Comparison of ENCODE assay signal across 9 cellular contexts in the genomic region with DNA sequence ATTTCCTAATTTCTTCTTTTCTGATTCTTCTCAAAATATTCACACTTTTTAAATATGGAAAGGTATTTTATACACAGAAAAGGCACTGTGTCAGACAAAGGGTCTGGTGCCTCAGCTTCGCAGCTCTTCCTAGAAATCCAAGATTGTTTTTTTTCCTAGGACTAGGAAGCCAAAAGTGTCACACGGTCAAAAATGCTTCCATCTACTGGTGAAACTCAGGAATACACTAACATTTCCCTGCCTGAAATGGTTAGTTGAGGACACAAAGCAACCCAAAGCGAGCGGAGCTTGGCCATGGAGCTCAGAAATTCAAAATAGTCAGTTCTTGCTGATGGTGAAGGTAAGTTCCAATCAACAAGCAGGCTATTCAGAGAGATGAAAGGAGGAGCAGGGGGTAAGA.
DNase-seq lines count a peak whose midpoint lies in the region; ATAC-seq and TF ChIP-seq lines count a peak whose summit lies in the region.
"Had no signal": no experiment of that assay in that cellular context is flagged by ENCODE, and none has a peak within 500 bp of the region (broad histone marks: within the 10 kb centered on the region; RNA-seq: fewer than 3 reads in every experiment).

No MANE protein-coding gene starts in this region.

- TF ChIP-seq POLR2A in esophagus squamous epithelium (IDR thresholded peaks at IDR 0.05), result no peak

- no peaks in the 10 kb centered on the region for H3K4me1 Mint-ChIP-seq in activated naive CD8-positive, alpha-beta T cell treated with anti-CD3 and anti-CD28 coated beads, Interleukin-2, amount 50 U/mL, for 24 hours

- H3K27me3 Mint-ChIP-seq in activated naive CD8-positive, alpha-beta T cell treated with anti-CD3 and anti-CD28 coated beads, Interleukin-2, amount 50 U/mL, for 24 hours, result peaks cover 2% of the 10 kb centered on the region

- in situ Hi-C loops in ACHN (cut with HindIII; ENCODE audit: low pct_ligation_motif_present, low pct_unique_long_range_greater_than_20kb, low sequenced_read_pairs) (no loop called here), astrocyte of the spinal cord (cut with HindIII; ENCODE audit: low sequenced_read_pairs) (no loop called here)

- no peaks in the 10 kb centered on the region for H3K9me3 Mint-ChIP-seq in activated naive CD8-positive, alpha-beta T cell treated with anti-CD3 and anti-CD28 coated beads, Interleukin-2, amount 50 U/mL, for 24 hours

- no peaks in the 10 kb centered on the region for H3K36me3 ChIP-seq in esophagus squamous epithelium

- no peak for ATAC-seq in HG03469 (IDR thresholded peaks at IDR 0.05; ENCODE audit: unreplicated experiment)
- ATAC-seq in activated naive CD8-positive, alpha-beta T cell treated with anti-CD3 and anti-CD28 coated beads, Interleukin-2, amount 50 U/mL, for 24 hours, result no peak

- WGBS in esophagus squamous epithelium, 2 donors, result 56 to 58% methylated on average over 4 of the region's 4 CpGs

- DNase-seq in ACHN (peak; percentile 86), HS-27A (ENCODE audit: low read depth) (peak; percentile 45), astrocyte of the spinal cord (ENCODE audit: low read depth, low spot score) (peak; percentile 51), kidney glomerular epithelial cell (lab: John Stamatoyannopoulos, UW) (peak; percentile 71), esophagus squamous epithelium (lab: John Stamatoyannopoulos, UW) (no peak), NCI-H2029 treated with DMSO at 0.1 percent for 48 hours (lab: John Stamatoyannopoulos, UW) (no peak)
- no peak for DNase-seq in activated naive CD8-positive, alpha-beta T cell treated with anti-CD3 and anti-CD28 coated beads, Interleukin-2, amount 50 U/mL, for 24 hours
- DNase-seq: left cardiac atrium had no signal

- no peak overlapping the region for H3K4me3 Mint-ChIP-seq in activated naive CD8-positive, alpha-beta T cell treated with anti-CD3 and anti-CD28 coated beads, Interleukin-2, amount 50 U/mL, for 24 hours

- no peak overlapping the region for H3K27ac Mint-ChIP-seq in activated naive CD8-positive, alpha-beta T cell treated with anti-CD3 and anti-CD28 coated beads, Interleukin-2, amount 50 U/mL, for 24 hours

- intact Hi-C loops in esophagus squamous epithelium (cut with DNase I), result no loop called here

- no peaks in the 10 kb centered on the region for H3K36me3 Mint-ChIP-seq in activated naive CD8-positive, alpha-beta T cell treated with anti-CD3 and anti-CD28 coated beads, Interleukin-2, amount 50 U/mL, for 24 hours (ENCODE audit: low read depth)

- H3K27ac ChIP-seq in esophagus squamous epithelium, result no peak overlapping the region

- H3K4me3 ChIP-seq in astrocyte of the spinal cord (ENCODE audit: low read depth, low read length) (no peak overlapping the region), esophagus squamous epithelium (no peak overlapping the region)

- H3K4me1 ChIP-seq in esophagus squamous epithelium, result peaks cover 0 to 11% (median 8%) of the 10 kb centered on the region in 3 donors

- TF ChIP-seq CTCF in astrocyte of the spinal cord (IDR thresholded peaks at IDR 0.05; ENCODE audit: low read depth, low read length), result peak; percentile 56
- TF ChIP-seq CTCF in esophagus squamous epithelium (IDR thresholded peaks at IDR 0.05), result peak in 3 of 6 experiments; percentile 28 to 54 (median 29)

- H3K9me3 ChIP-seq in esophagus squamous epithelium, result no peaks in the 10 kb centered on the region

- no peaks in the 10 kb centered on the region for H3K27me3 ChIP-seq in esophagus squamous epithelium

Comparison
In these comparisons a context has a peak if more than half of its experiments do, and no peak if none do; other contexts are left out.
1. DNase-seq: peak in ACHN (single experiment), HS-27A (single experiment), astrocyte of the spinal cord (single experiment) and kidney glomerular epithelial cell (single experiment); none in esophagus squamous epithelium (single experiment), NCI-H2029 treated with DMSO at 0.1 percent for 48 hours (single experiment) and activated naive CD8-positive, alpha-beta T cell treated with anti-CD3 and anti-CD28 coated beads, Interleukin-2, amount 50 U/mL, for 24 hours (single experiment).